In genomic region chr11:16739326-16739875, GRCh38 we compare ENCODE assay signal across 8 cellular contexts. TPM values are rescaled to one million over a fixed set of nuclear protein-coding genes. Genes with fewer than 3 reads are reported as not detected.
A peak's percentile ranks its signal among the peaks of the same experiment; 100 is the strongest.
DNase-seq lines count a peak whose midpoint lies in the region; ATAC-seq and TF ChIP-seq lines count a peak whose summit lies in the region.

No MANE protein-coding gene starts in this region.

- POLR2A ChIA-PET in HEK293 (lab: Yijun Ruan, JAX) = interaction anchor here (1.2 kb wide), 1 partner anchor 126 kb away, joined by 3 read pairs; no protein-coding TSS in a partner anchor

- TF ChIP-seq CTCF in HEK293 (tag by site-specific recombination; IDR thresholded peaks at IDR 0.05) (no peak), right atrium auricular region (IDR thresholded peaks at IDR 0.05) (no peak)

- no peaks in the 10 kb centered on the region for H3K9me3 ChIP-seq in HEK293 (ENCODE audit: control insufficient read depth, insufficient read depth, low read depth, low read length)
- no peaks in the 10 kb centered on the region for H3K9me3 ChIP-seq in right atrium auricular region
- no peaks in the 10 kb centered on the region for H3K9me3 ChIP-seq in stomach smooth muscle (ENCODE audit: control insufficient read depth in 2 of 2, low read length in 2 of 2)

- peaks cover 0 to 21% of the 10 kb centered on the region in 2 experiments; a peak in 2 of 3 replicates for H3K36me3 ChIP-seq in HEK293 (ENCODE audit: control insufficient read depth in 2 of 2, insufficient read depth in 1 of 2, low read length in 2 of 2)
- peaks cover under 1% of the 10 kb centered on the region for H3K36me3 ChIP-seq in right atrium auricular region
- peaks cover 3 to 4% of the 10 kb centered on the region in 2 donors for H3K36me3 ChIP-seq in stomach smooth muscle (ENCODE audit: control insufficient read depth in 2 of 2, insufficient read depth in 2 of 2, low read length in 2 of 2)

- H3K27ac ChIP-seq in HEK293 (ENCODE audit: extremely low read depth, low read depth, low read length) (peak overlapping the region; percentile 77; the same call in 1 of the 2 replicates), right atrium auricular region (peak overlapping the region; percentile 85 to 97), stomach smooth muscle (ENCODE audit: low read length) (peak overlapping the region; percentile 96)

- ATAC-seq in GM18909 (IDR thresholded peaks at IDR 0.05; ENCODE audit: poor library complexity, unreplicated experiment) (no peak), HG03159 (IDR thresholded peaks at IDR 0.05; ENCODE audit: unreplicated experiment) (no peak)

- CTCF ChIA-PET in HEK293 (lab: Yijun Ruan, JAX) = interaction anchor here (0.7 to 1.5 kb wide), 2 partner anchors 107 to 187 kb away, joined by 4 to 5 read pairs; no protein-coding TSS in a partner anchor

- H3K27me3 ChIP-seq in right atrium auricular region (no peaks in the 10 kb centered on the region), stomach smooth muscle (ENCODE audit: control insufficient read depth in 1 of 2, insufficient read depth in 2 of 2, low read length in 2 of 2) (no peaks in the 10 kb centered on the region)

- H3K9ac ChIP-seq in stomach smooth muscle (ENCODE audit: low read length in 2 of 2) = peak overlapping the region; percentile 93 to 100

- H3K4me1 ChIP-seq in HEK293 (ENCODE audit: control insufficient read depth, insufficient read depth, low read length) (no peaks in the 10 kb centered on the region), right atrium auricular region (peaks cover 0 to 44% of the 10 kb centered on the region in 2 donors), stomach smooth muscle (ENCODE audit: control insufficient read depth, insufficient read depth, low read length) (peaks cover 16% of the 10 kb centered on the region)

- DNase-seq in RPMI7951 (ENCODE audit: low read depth) = peak; percentile 2
- DNase-seq in right atrium auricular region (ENCODE audit: low spot score) = no peak
- DNase-seq in T-helper 9 cell = no peak
- no peak for DNase-seq in NCI-H1048 (lab: John Stamatoyannopoulos, UW)

- peak overlapping the region; percentile 96 for H3K4me3 ChIP-seq in HEK293 (ENCODE audit: low read depth, low read length)
- peak overlapping the region; percentile 71 to 76 for H3K4me3 ChIP-seq in right atrium auricular region
- H3K4me3 ChIP-seq in stomach smooth muscle (ENCODE audit: low read length in 2 of 2) = peak overlapping the region; percentile 93 to 95

TF ChIP-seq in HEK293, 187 proteins besides CTCF, POLR2A, EP300 and RAD21:
- no peak for TF ChIP-seq ZNF585B (tag by site-specific recombination; IDR thresholded peaks at IDR 0.05)
- no peak for TF ChIP-seq ZNF624 (tag by site-specific recombination; IDR thresholded peaks at IDR 0.05)
- no peak for TF ChIP-seq ZNF639 (tag by site-specific recombination; IDR thresholded peaks at IDR 0.05)
- TF ChIP-seq SP7 (tag by site-specific recombination; IDR thresholded peaks at IDR 0.05) = no peak
- TF ChIP-seq ZNF449 (tag by site-specific recombination; IDR thresholded peaks at IDR 0.05) = no peak
- TF ChIP-seq WT1 (tag by site-specific recombination; IDR thresholded peaks at IDR 0.05) = no peak
- TF ChIP-seq HOXA7 (CRISPR knock-in tag; IDR thresholded peaks at IDR 0.05; ENCODE audit: borderline replicate concordance) = no peak
- TF ChIP-seq TRIM28 (IDR thresholded peaks at IDR 0.05; ENCODE audit: borderline replicate concordance, low read length) = no peak
- no peak for TF ChIP-seq ZNF514 (tag by site-specific recombination; IDR thresholded peaks at IDR 0.05)

RNA-seq across cellular contexts. Expression of gene C11orf58, which starts 1.0 kb away (rescaled TPM):
- 152 and 164 TPM in 2 replicates for total RNA-seq in RPMI7951 (2014; rRNA removed; shearing (Covaris generic))
- total RNA-seq in right atrium auricular region = 100 to 1,000 TPM; 120 to 128 TPM
